In the genomic region with DNA sequence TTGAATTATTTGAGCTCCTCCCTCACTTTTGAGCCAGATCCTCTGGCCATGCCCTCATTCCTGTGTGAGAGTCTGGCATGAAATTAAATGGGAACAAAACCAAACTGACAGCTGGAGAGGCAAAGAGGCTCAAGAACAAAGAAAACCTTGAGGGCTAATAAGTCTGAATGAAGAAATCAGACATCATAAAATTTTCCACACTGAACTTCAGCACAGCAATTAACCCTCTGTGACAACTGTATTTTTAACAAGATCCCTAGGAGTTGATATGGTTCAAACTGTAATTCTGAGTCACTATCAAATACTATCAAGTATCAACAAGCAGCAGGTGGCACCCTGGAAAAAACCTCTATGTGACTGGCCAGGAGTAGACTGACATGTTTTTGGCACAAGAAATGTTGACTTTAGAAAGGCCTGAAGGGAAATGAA, we compare ENCODE assay signal across 8 cellular contexts.
DNase-seq lines count a peak whose midpoint lies in the region; ATAC-seq and TF ChIP-seq lines count a peak whose summit lies in the region.

No MANE protein-coding gene starts in this region.

- no peak overlapping the region for H3K4me3 ChIP-seq in testis

- TF ChIP-seq CTCF in testis (IDR thresholded peaks at IDR 0.05), result no peak

- H3K4me1 ChIP-seq in testis, result peaks cover 14% of the 10 kb centered on the region

- peak; percentile 98 for DNase-seq in LHCN-M2 (ENCODE audit: low read depth)
- no peak for DNase-seq in Right ventricle myocardium superior
- peak; percentile 26 for DNase-seq in testis
- no peak for DNase-seq in OCI-M2 (lab: John Stamatoyannopoulos, UW; ENCODE audit: unreplicated experiment)
- DNase-seq in activated T-cell treated with anti-CD3 and anti-CD28 coated beads for 4 hours, result no peak
- no peak for DNase-seq in mesenteric fat pad (ENCODE audit: low spot score)

- no peak for TF ChIP-seq POLR2A in testis (IDR thresholded peaks at IDR 0.05)

- H3K27ac ChIP-seq in testis, result no peak overlapping the region

- intact Hi-C loops in Right ventricle myocardium superior (cut with DNase I), result no loop called here
- intact Hi-C loops in testis (cut with DNase I; ENCODE audit: low total_unique reads), result no loop called here

- peak; percentile 81 for ATAC-seq in SK-N-SH treated with all-trans-retinoic acid at 6 μM for 48 hours
- peak; percentile 89 for ATAC-seq in Right ventricle myocardium superior (ENCODE audit: poor library complexity)
- no peak for ATAC-seq in GM18858 (IDR thresholded peaks at IDR 0.05; ENCODE audit: unreplicated experiment)

- no peaks in the 10 kb centered on the region for H3K36me3 ChIP-seq in testis (ENCODE audit: low read depth, missing control alignments)

- no peaks in the 10 kb centered on the region for H3K27me3 ChIP-seq in testis

- H3K9me3 ChIP-seq in testis, result no peaks in the 10 kb centered on the region

TF ChIP-seq in SK-N-SH treated with all-trans-retinoic acid at 6 μM for 48 hours, 23 proteins besides CTCF, POLR2A, EP300 and RAD21:
- TF ChIP-seq OSR1 (CRISPR knock-in tag; IDR thresholded peaks at IDR 0.05), result no peak
- no peak for TF ChIP-seq ESRRG (CRISPR knock-in tag; IDR thresholded peaks at IDR 0.05)
- TF ChIP-seq GLIS3 (CRISPR knock-in tag; IDR thresholded peaks at IDR 0.05), result no peak
- TF ChIP-seq RARB (CRISPR knock-in tag; IDR thresholded peaks at IDR 0.05), result no peak
- TF ChIP-seq ISL1 (CRISPR knock-in tag; IDR thresholded peaks at IDR 0.05), result peak; percentile 52
- TF ChIP-seq TCF4 (CRISPR knock-in tag; IDR thresholded peaks at IDR 0.05; ENCODE audit: borderline replicate concordance), result no peak
- TF ChIP-seq ZNF565 (CRISPR knock-in tag; conservative IDR thresholded peaks at IDR 0.05; ENCODE audit: low read depth), result no peak

Comparison
In these comparisons a context has a peak if more than half of its experiments do, and no peak if none do; other contexts are left out.
1. DNase-seq: peak in LHCN-M2 (single experiment) and testis (single experiment); none in Right ventricle myocardium superior (single experiment), OCI-M2 (single experiment), activated T-cell treated with anti-CD3 and anti-CD28 coated beads for 4 hours (single experiment) and mesenteric fat pad (single experiment).